In the genomic region with DNA sequence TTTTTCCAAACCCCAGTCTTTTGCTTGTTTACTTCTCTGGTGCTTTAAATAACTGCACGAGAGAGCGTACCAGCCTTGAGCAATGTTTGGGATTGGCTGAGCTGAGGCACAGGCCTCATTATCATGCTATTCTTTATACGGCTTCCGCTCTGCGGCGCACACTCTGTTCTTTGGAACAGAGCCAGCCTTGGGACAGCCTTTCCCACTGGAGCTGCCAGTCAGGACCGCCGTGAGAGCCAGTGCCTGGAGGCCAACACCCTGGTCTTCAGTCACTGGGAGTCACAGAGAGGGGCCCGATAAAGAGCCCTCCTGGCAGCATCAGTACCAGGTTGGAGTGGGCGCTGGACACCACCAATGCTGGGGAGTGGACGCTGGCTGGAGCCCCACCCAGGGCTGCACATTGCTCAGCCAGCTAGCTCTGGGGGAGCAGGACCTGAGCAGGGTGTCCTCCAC, we compare ENCODE assay signal across 9 cellular contexts.
DNase-seq lines count a peak whose midpoint lies in the region; ATAC-seq and TF ChIP-seq lines count a peak whose summit lies in the region.
"Had no signal": no experiment of that assay in that cellular context is flagged by ENCODE, and none has a peak within 500 bp of the region (broad histone marks: within the 10 kb centered on the region; RNA-seq: fewer than 3 reads in every experiment).

No MANE protein-coding gene starts in this region.

- H3K36me3 Mint-ChIP-seq in activated CD8-positive, alpha-beta memory T cell treated with anti-CD3 and anti-CD28 coated beads, Interleukin-2, amount 10 ng/mL, durations not matched to agents 7 days and 5 days = no peaks in the 10 kb centered on the region
- peaks cover 28% of the 10 kb centered on the region for H3K36me3 Mint-ChIP-seq in endodermal cell (ENCODE audit: low read depth)

- H3K9ac ChIP-seq in endodermal cell (ENCODE audit: extremely low read depth, low read length, poor library complexity, severe bottlenecking) = no peak overlapping the region

- H3K27ac Mint-ChIP-seq in activated CD8-positive, alpha-beta memory T cell treated with anti-CD3 and anti-CD28 coated beads, Interleukin-2, amount 10 ng/mL, durations not matched to agents 7 days and 5 days = no peak overlapping the region
- H3K27ac Mint-ChIP-seq in endodermal cell = no peak overlapping the region
- H3K27ac Mint-ChIP-seq: activated B cell treated with CpG ODN at 0.5 μM for 24 hours had no signal

- TF ChIP-seq POLR2A in uterus (IDR thresholded peaks at IDR 0.05) = no peak

- 96 to 97% methylated on average over 11 of the region's 11 CpGs for WGBS in endodermal cell (ENCODE audit: insufficient coverage in 1 of 2, insufficient read length in 1 of 2), 2 experiments

- no peaks in the 10 kb centered on the region for H3K4me1 Mint-ChIP-seq in activated CD8-positive, alpha-beta memory T cell treated with anti-CD3 and anti-CD28 coated beads, Interleukin-2, amount 10 ng/mL, durations not matched to agents 7 days and 5 days
- no peaks in the 10 kb centered on the region for H3K4me1 Mint-ChIP-seq in endodermal cell
- H3K4me1 Mint-ChIP-seq: activated B cell treated with CpG ODN at 0.5 μM for 24 hours had no signal

- H3K4me3 Mint-ChIP-seq in activated CD8-positive, alpha-beta memory T cell treated with anti-CD3 and anti-CD28 coated beads, Interleukin-2, amount 10 ng/mL, durations not matched to agents 7 days and 5 days = no peak overlapping the region
- H3K4me3 Mint-ChIP-seq in endodermal cell = no peak overlapping the region
- H3K4me3 Mint-ChIP-seq: activated B cell treated with CpG ODN at 0.5 μM for 24 hours had no signal

- H3K27me3 ChIP-seq in endodermal cell (ENCODE audit: control insufficient read depth, insufficient read depth, low read length, poor library complexity, severe bottlenecking) = no peaks in the 10 kb centered on the region
- H3K27me3 ChIP-seq in uterus = no peaks in the 10 kb centered on the region

- ATAC-seq in activated CD8-positive, alpha-beta memory T cell treated with anti-CD3 and anti-CD28 coated beads, Interleukin-2, amount 10 ng/mL, durations not matched to agents 7 days and 5 days = no peak
- ATAC-seq in GM19328 (IDR thresholded peaks at IDR 0.05; ENCODE audit: unreplicated experiment) (no peak), GM21717 (IDR thresholded peaks at IDR 0.05; ENCODE audit: unreplicated experiment) (no peak)

- TF ChIP-seq CTCF in endodermal cell (conservative IDR thresholded peaks at IDR 0.05) = no peak
- TF ChIP-seq CTCF in uterus (IDR thresholded peaks at IDR 0.05) = no peak

- no peaks in the 10 kb centered on the region for H3K9me3 Mint-ChIP-seq in activated CD8-positive, alpha-beta memory T cell treated with anti-CD3 and anti-CD28 coated beads, Interleukin-2, amount 10 ng/mL, durations not matched to agents 7 days and 5 days (ENCODE audit: low read depth)
- H3K9me3 Mint-ChIP-seq in endodermal cell = no peaks in the 10 kb centered on the region
- H3K9me3 Mint-ChIP-seq: activated B cell treated with CpG ODN at 0.5 μM for 24 hours had no signal

- H3K27me3 Mint-ChIP-seq in activated CD8-positive, alpha-beta memory T cell treated with anti-CD3 and anti-CD28 coated beads, Interleukin-2, amount 10 ng/mL, durations not matched to agents 7 days and 5 days = no peaks in the 10 kb centered on the region
- no peaks in the 10 kb centered on the region for H3K27me3 Mint-ChIP-seq in endodermal cell (ENCODE audit: insufficient read depth)
- H3K27me3 Mint-ChIP-seq: activated B cell treated with CpG ODN at 0.5 μM for 24 hours had no signal

- DNase-seq in activated CD8-positive, alpha-beta memory T cell treated with anti-CD3 and anti-CD28 coated beads, Interleukin-2, amount 10 ng/mL, durations not matched to agents 7 days and 5 days = peak; percentile 28
- DNase-seq in activated CD8-positive, alpha-beta memory T cell treated with anti-CD3 and anti-CD28 coated beads, Interleukin-2, amount 50 U/mL, for 48 hours = no peak
- DNase-seq in endodermal cell (no peak), mesenteric fat pad (ENCODE audit: low spot score) (peak; percentile 90), uterus (peak; percentile 54 to 77), A172 (ENCODE audit: low spot score) (no peak)
- DNase-seq: activated B cell treated with CpG ODN at 0.5 μM for 24 hours had no signal

- intact Hi-C loops in uterus (cut with DNase I; ENCODE audit: low total_unique reads) = loop anchor here (10.0 kb wide), 1 partner anchor 219 kb away; no protein-coding TSS in a partner anchor

- CTCF ChIA-PET in activated CD8-positive, alpha-beta memory T cell treated with anti-CD3 and anti-CD28 coated beads, Interleukin-2, amount 10 ng/mL, durations not matched to agents 7 days and 5 days (lab: Charles Lee) = interaction anchor here (1.8 kb wide), 1 partner anchor 128 kb away, joined by 5 read pairs; no protein-coding TSS in a partner anchor

- H3K4me3 ChIP-seq in endodermal cell (ENCODE audit: low read length) = no peak overlapping the region
- H3K4me3 ChIP-seq in uterus = no peak overlapping the region

- no peaks in the 10 kb centered on the region for H3K9me3 ChIP-seq in endodermal cell (ENCODE audit: control insufficient read depth, low read length)
- H3K9me3 ChIP-seq in uterus = no peaks in the 10 kb centered on the region

- H3K36me3 ChIP-seq in endodermal cell (ENCODE audit: control insufficient read depth, insufficient read depth, low read length) (peaks cover 33% of the 10 kb centered on the region), uterus (no peaks in the 10 kb centered on the region)

- peak overlapping the region; percentile 24 for H3K27ac ChIP-seq in endodermal cell (ENCODE audit: low read depth, low read length)
- H3K27ac ChIP-seq in uterus = peak overlapping the region; percentile 75 to 91

- no peaks in the 10 kb centered on the region for H3K4me1 ChIP-seq in endodermal cell (ENCODE audit: control insufficient read depth, insufficient read depth, low read length)
- no peaks in the 10 kb centered on the region for H3K4me1 ChIP-seq in uterus

Comparison
In these comparisons a context has a peak if more than half of its experiments do, and no peak if none do; other contexts are left out.
1. DNase-seq: peak in activated CD8-positive, alpha-beta memory T cell treated with anti-CD3 and anti-CD28 coated beads, Interleukin-2, amount 10 ng/mL, durations not matched to agents 7 days and 5 days (single experiment), mesenteric fat pad (single experiment) and uterus (2 of 2); none in activated CD8-positive, alpha-beta memory T cell treated with anti-CD3 and anti-CD28 coated beads, Interleukin-2, amount 50 U/mL, for 48 hours (single experiment), endodermal cell (single experiment) and A172 (single experiment).